Comparison of ENCODE assay signal across 1 cellular context in genomic region chr18:47397671-47398319, GRCh38.
TF ChIP-seq lines count a peak whose summit lies in the region.

No MANE protein-coding gene starts in this region.

TF ChIP-seq in H1, 55 proteins besides CTCF, POLR2A, EP300 and RAD21 (continued from another document):
- TF ChIP-seq CHD1 (IDR thresholded peaks at IDR 0.05; ENCODE audit: low read depth, low read length) (no peak), RFX5 (IDR thresholded peaks at IDR 0.05; ENCODE audit: borderline replicate concordance, low read depth, low read length) (no peak), CREB1 (IDR thresholded peaks at IDR 0.05) (no peak), HDAC2 (IDR thresholded peaks at IDR 0.05; ENCODE audit: borderline replicate concordance in 1 of 2, low read depth in 2 of 2, low read length in 2 of 2) (no peak)
